In the genomic region with DNA sequence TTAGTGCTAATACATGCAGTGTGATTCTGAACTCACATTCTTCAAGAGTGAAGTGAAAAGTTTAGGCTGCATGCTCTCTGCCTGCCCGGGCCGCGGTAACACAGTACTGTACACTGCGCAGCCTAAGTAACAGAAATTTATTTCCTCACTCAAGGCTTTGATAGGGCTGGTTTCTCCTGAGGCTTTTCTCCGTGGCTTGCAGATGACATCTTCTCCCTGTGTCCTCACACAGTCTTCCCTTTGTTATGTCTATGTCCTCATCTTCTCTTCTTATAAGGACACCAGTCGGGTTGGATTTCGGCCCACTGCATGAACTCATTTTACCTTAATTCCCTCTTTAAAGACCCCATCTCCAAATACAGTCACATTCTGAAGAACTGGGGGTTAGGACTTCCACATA, we compare ENCODE assay signal across 1 cellular context.
TF ChIP-seq lines count a peak whose summit lies in the region.

No MANE protein-coding gene starts in this region.

TF ChIP-seq in WTC11, 78 proteins besides CTCF, POLR2A, EP300 and RAD21 (continued from another document):
- TF ChIP-seq, protein P1, sequence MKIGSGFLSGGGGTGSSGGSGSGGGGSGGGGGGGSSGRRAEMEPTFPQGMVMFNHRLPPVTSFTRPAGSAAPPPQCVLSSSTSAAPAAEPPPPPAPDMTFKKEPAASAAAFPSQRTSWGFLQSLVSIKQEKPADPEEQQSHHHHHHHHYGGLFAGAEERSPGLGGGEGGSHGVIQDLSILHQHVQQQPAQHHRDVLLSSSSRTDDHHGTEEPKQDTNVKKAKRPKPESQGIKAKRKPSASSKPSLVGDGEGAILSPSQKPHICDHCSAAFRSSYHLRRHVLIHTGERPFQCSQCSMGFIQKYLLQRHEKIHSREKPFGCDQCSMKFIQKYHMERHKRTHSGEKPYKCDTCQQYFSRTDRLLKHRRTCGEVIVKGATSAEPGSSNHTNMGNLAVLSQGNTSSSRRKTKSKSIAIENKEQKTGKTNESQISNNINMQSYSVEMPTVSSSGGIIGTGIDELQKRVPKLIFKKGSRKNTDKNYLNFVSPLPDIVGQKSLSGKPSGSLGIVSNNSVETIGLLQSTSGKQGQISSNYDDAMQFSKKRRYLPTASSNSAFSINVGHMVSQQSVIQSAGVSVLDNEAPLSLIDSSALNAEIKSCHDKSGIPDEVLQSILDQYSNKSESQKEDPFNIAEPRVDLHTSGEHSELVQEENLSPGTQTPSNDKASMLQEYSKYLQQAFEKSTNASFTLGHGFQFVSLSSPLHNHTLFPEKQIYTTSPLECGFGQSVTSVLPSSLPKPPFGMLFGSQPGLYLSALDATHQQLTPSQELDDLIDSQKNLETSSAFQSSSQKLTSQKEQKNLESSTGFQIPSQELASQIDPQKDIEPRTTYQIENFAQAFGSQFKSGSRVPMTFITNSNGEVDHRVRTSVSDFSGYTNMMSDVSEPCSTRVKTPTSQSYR (CRISPR knock-in tag; IDR thresholded peaks at IDR 0.05), result no peak
- no peak for TF ChIP-seq ZNF396 (CRISPR knock-in tag; IDR thresholded peaks at IDR 0.05; ENCODE audit: borderline replicate concordance)
- TF ChIP-seq, protein P2, sequence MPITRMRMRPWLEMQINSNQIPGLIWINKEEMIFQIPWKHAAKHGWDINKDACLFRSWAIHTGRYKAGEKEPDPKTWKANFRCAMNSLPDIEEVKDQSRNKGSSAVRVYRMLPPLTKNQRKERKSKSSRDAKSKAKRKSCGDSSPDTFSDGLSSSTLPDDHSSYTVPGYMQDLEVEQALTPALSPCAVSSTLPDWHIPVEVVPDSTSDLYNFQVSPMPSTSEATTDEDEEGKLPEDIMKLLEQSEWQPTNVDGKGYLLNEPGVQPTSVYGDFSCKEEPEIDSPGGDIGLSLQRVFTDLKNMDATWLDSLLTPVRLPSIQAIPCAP (CRISPR knock-in tag; IDR thresholded peaks at IDR 0.05), result no peak
- TF ChIP-seq ZNF317 (CRISPR knock-in tag; IDR thresholded peaks at IDR 0.05; ENCODE audit: borderline replicate concordance, low read depth), result no peak
